In the genomic region with DNA sequence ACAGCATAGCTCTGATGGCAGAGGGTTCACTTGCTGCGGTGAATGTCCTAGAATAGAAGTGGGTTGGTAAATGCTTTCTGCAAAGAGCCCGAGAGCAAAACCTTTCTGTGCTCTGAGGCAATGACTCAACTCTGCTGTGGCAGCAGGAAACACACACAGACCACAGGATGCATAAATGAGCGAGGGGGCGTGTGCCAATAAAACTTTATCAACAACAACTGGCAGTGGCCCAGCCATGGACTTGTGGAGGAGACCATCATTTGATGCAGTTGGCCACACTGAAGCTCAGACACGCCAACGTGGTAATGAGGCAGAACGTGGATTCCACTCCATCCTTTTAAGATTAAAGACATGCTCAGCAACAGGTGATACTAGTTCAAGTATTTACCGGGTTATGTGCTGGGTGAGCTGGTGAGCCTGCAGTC, we compare ENCODE assay signal across 8 cellular contexts. TPM values are rescaled to one million over a fixed set of nuclear protein-coding genes. Genes with fewer than 3 reads are reported as not detected.
DNase-seq lines count a peak whose midpoint lies in the region; ATAC-seq and TF ChIP-seq lines count a peak whose summit lies in the region.

No MANE protein-coding gene starts in this region.

- H3K4me3 Mint-ChIP-seq in CD4-positive, CD25-positive, alpha-beta regulatory T cell = peak overlapping the region; percentile 89 to 94 (median 92)
- H3K4me3 Mint-ChIP-seq in MCF 10A (ENCODE audit: unreplicated experiment) (no peak overlapping the region), CD14-positive monocyte (no peak overlapping the region)

- CTCF ChIA-PET in MCF 10A (lab: Yijun Ruan, JAX) = no interaction called here

- H3K36me3 Mint-ChIP-seq in CD4-positive, CD25-positive, alpha-beta regulatory T cell = peaks cover 3% of the 10 kb centered on the region
- H3K36me3 Mint-ChIP-seq in MCF 10A (ENCODE audit: insufficient read depth, unreplicated experiment) = peaks cover 8% of the 10 kb centered on the region
- peaks cover 15 to 16% of the 10 kb centered on the region in 2 donors for H3K36me3 Mint-ChIP-seq in CD14-positive monocyte

- H3K27ac ChIP-seq in CD4-positive, CD25-positive, alpha-beta regulatory T cell (ENCODE audit: insufficient read depth, low read length, poor library complexity, severe bottlenecking) = peak overlapping the region; percentile 82
- peak overlapping the region in 17 of 21 experiments; percentile 24 to 91 (median 70) for H3K27ac ChIP-seq in skin epidermis

- BruUV-seq in MCF 10A (replicated peaks; lab: Mats Ljungman, UMichigan) = no TSS peak

- DNase-seq in CD4-positive, CD25-positive, alpha-beta regulatory T cell = peak; percentile 58 to 96 (median 83)
- peak; percentile 87 for DNase-seq in GM20000 (ENCODE audit: low spot score)
- DNase-seq in UCSD-AML1 (lab: John Stamatoyannopoulos, UW; ENCODE audit: unreplicated experiment) = peak; percentile 81
- DNase-seq in MCF 10A (ENCODE audit: unreplicated experiment) = peak; percentile 69
- no peak for DNase-seq in hypothalamus (lab: John Stamatoyannopoulos, UW)
- no peak for DNase-seq in CD14-positive monocyte (ENCODE audit: low spot score)

- H3K4me1 ChIP-seq in CD4-positive, CD25-positive, alpha-beta regulatory T cell (ENCODE audit: control insufficient read depth, insufficient read depth, low read length, poor library complexity, severe bottlenecking) = peaks cover 55% of the 10 kb centered on the region

- H3K27me3 Mint-ChIP-seq in CD4-positive, CD25-positive, alpha-beta regulatory T cell = no peaks in the 10 kb centered on the region
- H3K27me3 Mint-ChIP-seq in MCF 10A (ENCODE audit: insufficient read depth, unreplicated experiment) (no peaks in the 10 kb centered on the region), CD14-positive monocyte (ENCODE audit: low read depth in 3 of 3) (peaks cover 5 to 6% (median 5%) of the 10 kb centered on the region in 3 donors)

- H3K4me3 ChIP-seq in CD4-positive, CD25-positive, alpha-beta regulatory T cell (ENCODE audit: low read depth, low read length) = peak overlapping the region; percentile 77
- peak overlapping the region in 1 of 7 experiments; percentile 16 for H3K4me3 ChIP-seq in skin epidermis

- no peaks in the 10 kb centered on the region for H3K9me3 ChIP-seq in CD4-positive, CD25-positive, alpha-beta regulatory T cell (ENCODE audit: control insufficient read depth in 2 of 2, low read length in 2 of 2)

- POLR2A ChIA-PET in MCF 10A (lab: Yijun Ruan, JAX) = interaction anchor here (1.0 to 1.5 kb wide), 2 partner anchors 9 to 94 kb away, joined by 3 to 5 read pairs; a partner anchor contains a TSS

- peaks cover 14 to 71% (median 43%) of the 10 kb centered on the region in 4 donors for H3K4me1 Mint-ChIP-seq in CD4-positive, CD25-positive, alpha-beta regulatory T cell
- H3K4me1 Mint-ChIP-seq in MCF 10A (ENCODE audit: insufficient read depth, unreplicated experiment) (peaks cover 6% of the 10 kb centered on the region), CD14-positive monocyte (peaks cover 15% of the 10 kb centered on the region)

- no peaks in the 10 kb centered on the region for H3K27me3 ChIP-seq in CD4-positive, CD25-positive, alpha-beta regulatory T cell (ENCODE audit: control insufficient read depth, insufficient read depth, low read length)

- peaks cover 10% of the 10 kb centered on the region for H3K36me3 ChIP-seq in CD4-positive, CD25-positive, alpha-beta regulatory T cell (ENCODE audit: control insufficient read depth, insufficient read depth, low read length)

- TF ChIP-seq CTCF in GM20000 (IDR thresholded peaks at IDR 0.05; ENCODE audit: extremely low read depth, missing control alignments) (no peak), MCF 10A (IDR thresholded peaks at IDR 0.05; ENCODE audit: unreplicated experiment) (no peak), CD14-positive monocyte (IDR thresholded peaks at IDR 0.05) (no peak)

- H3K9me3 Mint-ChIP-seq in CD4-positive, CD25-positive, alpha-beta regulatory T cell = peaks cover 0 to 4% (median 0%) of the 10 kb centered on the region in 7 donors
- no peaks in the 10 kb centered on the region for H3K9me3 Mint-ChIP-seq in MCF 10A (ENCODE audit: unreplicated experiment)
- peaks cover 0 to 2% (median 0%) of the 10 kb centered on the region in 7 donors for H3K9me3 Mint-ChIP-seq in CD14-positive monocyte

- ATAC-seq in CD4-positive, CD25-positive, alpha-beta regulatory T cell (ENCODE audit: low read depth in 2 of 2) = peak; percentile 95 to 96
- ATAC-seq in HG03571 (IDR thresholded peaks at IDR 0.05; ENCODE audit: unreplicated experiment) = peak; percentile 92

- H3K27ac Mint-ChIP-seq in CD4-positive, CD25-positive, alpha-beta regulatory T cell = peak overlapping the region; percentile 96 to 97 (median 97)
- H3K27ac Mint-ChIP-seq in MCF 10A (ENCODE audit: low read depth, unreplicated experiment) (no peak overlapping the region), CD14-positive monocyte (peak overlapping the region in 1 of 7 donors; percentile 37)

- intact Hi-C loops in MCF 10A (cut with micrococcal nuclease) = no loop called here
- intact Hi-C loops in CD14-positive monocyte (cut with micrococcal nuclease) = loop anchor here (10.0 kb wide), 3 partner anchors 438 to 1178 kb away; a partner anchor contains a TSS

RNA-seq across cellular contexts. Expression of a gene that starts 6.8 kb away (rescaled TPM):
- total RNA-seq in CD4-positive, CD25-positive, alpha-beta regulatory T cell = 15.8 TPM
- polyA plus RNA-seq in CD4-positive, CD25-positive, alpha-beta regulatory T cell = 100 to 1,000 TPM in 3 of 4 donors, 10 to 100 TPM in 1; 98.7 to 127 (median 112) TPM
- total RNA-seq in MCF 10A (2022) = 90.5 and 101 TPM in 2 replicates
- polyA plus RNA-seq in CD14-positive monocyte = 10 to 100 TPM; 65.9 to 81.7 TPM

RNA-seq across cellular contexts. Expression of a gene that starts 8.4 kb away (rescaled TPM):
- 21.6 TPM for total RNA-seq in CD4-positive, CD25-positive, alpha-beta regulatory T cell
- 10 to 100 TPM; 66.5 to 98.7 (median 75.7) TPM for polyA plus RNA-seq in CD4-positive, CD25-positive, alpha-beta regulatory T cell
- 44.1 and 65.6 TPM in 2 replicates for total RNA-seq in MCF 10A (2022)
- polyA plus RNA-seq in CD14-positive monocyte = 10 to 100 TPM; 62.2 to 62.3 TPM

Comparison
In these comparisons a context has a peak if more than half of its experiments do, and no peak if none do; other contexts are left out.
1. DNase-seq: peak in CD4-positive, CD25-positive, alpha-beta regulatory T cell (3 of 3), GM20000 (single experiment), UCSD-AML1 (single experiment) and MCF 10A (single experiment); none in hypothalamus (0 of 51) and CD14-positive monocyte (single experiment).
2. H3K4me3 Mint-ChIP-seq: peak in CD4-positive, CD25-positive, alpha-beta regulatory T cell (4 of 4); none in MCF 10A (single experiment) and CD14-positive monocyte (0 of 2).